Comparison of ENCODE assay signal across 10 cellular contexts in genomic region chr7:112160130-112160770, GRCh38. TPM values are rescaled to one million over a fixed set of nuclear protein-coding genes. Genes with fewer than 3 reads are reported as not detected.
DNase-seq lines count a peak whose midpoint lies in the region; ATAC-seq and TF ChIP-seq lines count a peak whose summit lies in the region.
"Had no signal": no experiment of that assay in that cellular context is flagged by ENCODE, and none has a peak within 500 bp of the region (broad histone marks: within the 10 kb centered on the region; RNA-seq: fewer than 3 reads in every experiment).

No MANE protein-coding gene starts in this region.

- peaks cover 2% of the 10 kb centered on the region for H3K27me3 Mint-ChIP-seq in CD8-positive, alpha-beta T cell (ENCODE audit: low read depth)
- H3K27me3 Mint-ChIP-seq: naive B cell had no signal

- H3K27ac Mint-ChIP-seq in CD8-positive, alpha-beta T cell, result no peak overlapping the region

- peak; percentile 17 for DNase-seq in NCI-H2107 treated with DMSO at 0.1 percent for 48 hours (lab: John Stamatoyannopoulos, UW; ENCODE audit: unreplicated experiment)
- no peak for DNase-seq in NCI-H2107 (lab: John Stamatoyannopoulos, UW)
- DNase-seq in astrocyte of the hippocampus (ENCODE audit: low read depth, low spot score), result peak; percentile 60
- peak; percentile 53 for DNase-seq in kidney tubule cell (ENCODE audit: low spot score)
- no peak for DNase-seq in tibial nerve (ENCODE audit: low spot score in 2 of 2)
- DNase-seq in activated CD4-positive, CD25-positive, alpha-beta regulatory T cell treated with anti-CD3 and anti-CD28 coated beads, Interleukin-2, amount 50 U/mL, for 72 hours, result no peak
- DNase-seq in CD8-positive, alpha-beta T cell, result no peak
- DNase-seq in activated naive CD4-positive, alpha-beta T cell (lab: John Stamatoyannopoulos, UW), result no peak
- DNase-seq: activated T-cell treated with anti-CD3 and anti-CD28 coated beads, Interleukin-2, amount 50 U/mL, for 48 hours; naive B cell had no signal

- POLR2A ChIA-PET in CD8-positive, alpha-beta T cell (lab: Charles Lee), result no interaction called here

- no peak for TF ChIP-seq CTCF in tibial nerve (IDR thresholded peaks at IDR 0.05)
- TF ChIP-seq CTCF in CD8-positive, alpha-beta T cell (IDR thresholded peaks at IDR 0.05), result no peak

- no peaks in the 10 kb centered on the region for H3K9me3 ChIP-seq in tibial nerve
- no peaks in the 10 kb centered on the region for H3K9me3 ChIP-seq in CD8-positive, alpha-beta T cell (ENCODE audit: low read length)

- peaks cover 0 to 50% (median 14%) of the 10 kb centered on the region in 4 donors for H3K4me1 ChIP-seq in tibial nerve
- no peaks in the 10 kb centered on the region for H3K4me1 ChIP-seq in CD8-positive, alpha-beta T cell (ENCODE audit: insufficient read depth, low read length)

- CTCF ChIA-PET in CD8-positive, alpha-beta T cell (lab: Charles Lee), result no interaction called here

- no peak for TF ChIP-seq POLR2A in tibial nerve (IDR thresholded peaks at IDR 0.05)

- no peak for ATAC-seq in CD8-positive, alpha-beta T cell

- no peak overlapping the region for H3K4me3 Mint-ChIP-seq in CD8-positive, alpha-beta T cell
- H3K4me3 Mint-ChIP-seq: naive B cell had no signal

- H3K36me3 Mint-ChIP-seq in CD8-positive, alpha-beta T cell, result no peaks in the 10 kb centered on the region
- H3K36me3 Mint-ChIP-seq: naive B cell had no signal

- intact Hi-C loops in CD8-positive, alpha-beta T cell (cut with DNase I, micrococcal nuclease), result no loop called here

- peak overlapping the region in 3 of 4 donors; percentile 47 to 86 (median 66) for H3K27ac ChIP-seq in tibial nerve
- H3K27ac ChIP-seq in CD8-positive, alpha-beta T cell (ENCODE audit: low read depth, low read length), result no peak overlapping the region

- no peaks in the 10 kb centered on the region for H3K4me1 Mint-ChIP-seq in CD8-positive, alpha-beta T cell (ENCODE audit: low read depth)

- 59 to 60% methylated on average over 2 of the region's 2 CpGs for WGBS in tibial nerve, 2 donors

- H3K9me3 Mint-ChIP-seq in CD8-positive, alpha-beta T cell, result no peaks in the 10 kb centered on the region
- H3K9me3 Mint-ChIP-seq: naive B cell had no signal

- TF ChIP-seq EP300 in tibial nerve (IDR thresholded peaks at IDR 0.05), result no peak

- H3K27me3 ChIP-seq in tibial nerve, result no peaks in the 10 kb centered on the region
- H3K27me3 ChIP-seq in CD8-positive, alpha-beta T cell (ENCODE audit: insufficient read depth, low read length), result no peaks in the 10 kb centered on the region

- H3K4me3 ChIP-seq in tibial nerve, result no peak overlapping the region
- H3K4me3 ChIP-seq in CD8-positive, alpha-beta T cell (ENCODE audit: low read depth, low read length), result no peak overlapping the region

- H3K36me3 ChIP-seq in tibial nerve, result no peaks in the 10 kb centered on the region
- H3K36me3 ChIP-seq in CD8-positive, alpha-beta T cell (ENCODE audit: insufficient read depth, low read length), result no peaks in the 10 kb centered on the region

RNA-seq across cellular contexts. Expression of gene DOCK4, which starts 45.9 kb away (rescaled TPM):
- 10 to 100 TPM; 30.8 to 49.8 (median 37.2) TPM for total RNA-seq in tibial nerve
- total RNA-seq in CD8-positive, alpha-beta T cell, result under 1 TPM; 0.16 to 0.17 TPM

RNA-seq across cellular contexts. Expression of gene ZNF277, which starts 46.2 kb away (rescaled TPM):
- 10 to 100 TPM; 16.5 to 25.8 (median 19.1) TPM for total RNA-seq in tibial nerve
- total RNA-seq in CD8-positive, alpha-beta T cell, result 10 to 100 TPM; 19.6 to 22.5 TPM

Comparison
In these comparisons a context has a peak if more than half of its experiments do, and no peak if none do; other contexts are left out.
1. DNase-seq: peak in NCI-H2107 treated with DMSO at 0.1 percent for 48 hours (single experiment), astrocyte of the hippocampus (single experiment) and kidney tubule cell (single experiment); none in NCI-H2107 (single experiment), tibial nerve (0 of 2), activated CD4-positive, CD25-positive, alpha-beta regulatory T cell treated with anti-CD3 and anti-CD28 coated beads, Interleukin-2, amount 50 U/mL, for 72 hours (single experiment), CD8-positive, alpha-beta T cell (0 of 7) and activated naive CD4-positive, alpha-beta T cell (0 of 4).
2. RNA of gene DOCK4, which starts 45.9 kb away (total RNA-seq): 30.8 to 49.8 TPM in tibial nerve; 0.16 to 0.17 TPM in CD8-positive, alpha-beta T cell; every median in the first group is over 10 times any median in the second.